ENCODE assay signal across 8 cellular contexts in the genomic region with DNA sequence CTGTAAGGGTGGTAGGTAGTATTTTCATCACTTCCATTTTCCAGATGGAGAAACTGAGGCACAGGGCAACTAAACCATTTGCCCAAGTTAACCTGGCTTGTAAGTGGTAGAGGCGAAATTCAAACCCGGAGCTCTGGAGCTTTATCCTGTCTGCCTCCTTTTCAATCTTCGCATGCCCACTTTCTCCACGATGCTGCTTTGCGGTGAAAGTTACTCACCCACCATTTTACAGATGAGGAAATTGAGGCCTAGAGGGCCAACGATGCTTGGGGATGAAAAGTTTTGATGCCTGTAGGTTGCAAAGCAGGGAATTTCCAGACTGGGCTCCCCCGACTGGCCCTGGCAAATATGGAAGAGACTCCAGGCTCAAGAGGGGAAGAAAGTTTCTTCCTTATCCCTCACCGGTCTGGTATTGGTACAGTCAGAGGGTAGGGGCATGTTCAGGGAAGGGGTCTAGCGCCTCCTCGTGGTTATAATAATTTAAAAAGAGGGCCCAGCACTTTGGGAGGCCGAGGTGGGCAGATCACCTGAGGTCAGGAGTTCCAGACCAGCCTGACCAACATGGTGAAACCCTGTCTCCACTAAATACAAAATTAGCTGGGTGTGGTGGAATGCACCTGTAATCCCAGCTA. TPM values are rescaled to one million over a fixed set of nuclear protein-coding genes. Genes with fewer than 3 reads are reported as not detected.
A peak's percentile ranks its signal among the peaks of the same experiment; 100 is the strongest.
DNase-seq lines count a peak whose midpoint lies in the region; ATAC-seq and TF ChIP-seq lines count a peak whose summit lies in the region.

No MANE protein-coding gene starts in this region.

- H3K27ac ChIP-seq in endodermal cell (ENCODE audit: low read depth, low read length): no peak overlapping the region
- no peak overlapping the region for H3K27ac ChIP-seq in gastrocnemius medialis

- H3K27me3 ChIP-seq in endodermal cell (ENCODE audit: control insufficient read depth, insufficient read depth, low read length, poor library complexity, severe bottlenecking) (no peaks in the 10 kb centered on the region), gastrocnemius medialis (peaks cover 34 to 37% (median 36%) of the 10 kb centered on the region in 3 donors)

- peak overlapping the region; percentile 57 for H3K27ac Mint-ChIP-seq in activated CD8-positive, alpha-beta memory T cell treated with anti-CD3 and anti-CD28 coated beads, Interleukin-2, amount 10 ng/mL, durations not matched to agents 7 days and 5 days
- no peak overlapping the region for H3K27ac Mint-ChIP-seq in endodermal cell

- in situ Hi-C loops in gastrocnemius medialis (cut with MboI; ENCODE audit: low sequenced_read_pairs in 4 of 4): no loop called here

- H3K4me3 Mint-ChIP-seq in activated CD8-positive, alpha-beta memory T cell treated with anti-CD3 and anti-CD28 coated beads, Interleukin-2, amount 10 ng/mL, durations not matched to agents 7 days and 5 days: no peak overlapping the region
- no peak overlapping the region for H3K4me3 Mint-ChIP-seq in endodermal cell

- WGBS in endodermal cell (ENCODE audit: insufficient coverage in 1 of 2, insufficient read length in 1 of 2), 2 experiments: 52 to 55% methylated on average over 11 of the region's 11 CpGs

- no peak for ATAC-seq in activated CD8-positive, alpha-beta memory T cell treated with anti-CD3 and anti-CD28 coated beads, Interleukin-2, amount 10 ng/mL, durations not matched to agents 7 days and 5 days
- ATAC-seq in gastrocnemius medialis (no peak), HG02588 (IDR thresholded peaks at IDR 0.05; ENCODE audit: unreplicated experiment) (no peak), HG02678 (IDR thresholded peaks at IDR 0.05; ENCODE audit: unreplicated experiment) (no peak)

- H3K4me1 Mint-ChIP-seq in activated CD8-positive, alpha-beta memory T cell treated with anti-CD3 and anti-CD28 coated beads, Interleukin-2, amount 10 ng/mL, durations not matched to agents 7 days and 5 days: peaks cover 44% of the 10 kb centered on the region
- H3K4me1 Mint-ChIP-seq in endodermal cell: peaks cover 12% of the 10 kb centered on the region

- TF ChIP-seq POLR2A in gastrocnemius medialis (IDR thresholded peaks at IDR 0.05): no peak

- H3K9ac ChIP-seq in endodermal cell (ENCODE audit: extremely low read depth, low read length, poor library complexity, severe bottlenecking): no peak overlapping the region

- intact Hi-C loops in gastrocnemius medialis (cut with DNase I; ENCODE audit: low total_unique reads): no loop called here

- CTCF ChIA-PET in activated CD8-positive, alpha-beta memory T cell treated with anti-CD3 and anti-CD28 coated beads, Interleukin-2, amount 10 ng/mL, durations not matched to agents 7 days and 5 days (lab: Charles Lee): interaction anchor here (0.7 to 4.4 kb wide), 8 partner anchors 10 to 551 kb away, joined by 3 to 23 read pairs (median 10); no protein-coding TSS in a partner anchor

- H3K36me3 ChIP-seq in endodermal cell (ENCODE audit: control insufficient read depth, insufficient read depth, low read length): no peaks in the 10 kb centered on the region
- no peaks in the 10 kb centered on the region for H3K36me3 ChIP-seq in gastrocnemius medialis

- H3K27me3 Mint-ChIP-seq in activated CD8-positive, alpha-beta memory T cell treated with anti-CD3 and anti-CD28 coated beads, Interleukin-2, amount 10 ng/mL, durations not matched to agents 7 days and 5 days: no peaks in the 10 kb centered on the region
- no peaks in the 10 kb centered on the region for H3K27me3 Mint-ChIP-seq in endodermal cell (ENCODE audit: insufficient read depth)

- TF ChIP-seq CTCF in endodermal cell (conservative IDR thresholded peaks at IDR 0.05) (peak; percentile 76), gastrocnemius medialis (IDR thresholded peaks at IDR 0.05 in 4 of 5, conservative IDR thresholded peaks at IDR 0.05 in 1 of 5) (peak; percentile 29 to 51 (median 41))

- H3K9me3 ChIP-seq in endodermal cell (ENCODE audit: control insufficient read depth, low read length) (no peaks in the 10 kb centered on the region), gastrocnemius medialis (no peaks in the 10 kb centered on the region)

- H3K9me3 Mint-ChIP-seq in activated CD8-positive, alpha-beta memory T cell treated with anti-CD3 and anti-CD28 coated beads, Interleukin-2, amount 10 ng/mL, durations not matched to agents 7 days and 5 days (ENCODE audit: low read depth): no peaks in the 10 kb centered on the region
- no peaks in the 10 kb centered on the region for H3K9me3 Mint-ChIP-seq in endodermal cell

- H3K4me1 ChIP-seq in endodermal cell (ENCODE audit: control insufficient read depth, insufficient read depth, low read length) (no peaks in the 10 kb centered on the region), gastrocnemius medialis (no peaks in the 10 kb centered on the region)

- peaks cover 6% of the 10 kb centered on the region for H3K36me3 Mint-ChIP-seq in activated CD8-positive, alpha-beta memory T cell treated with anti-CD3 and anti-CD28 coated beads, Interleukin-2, amount 10 ng/mL, durations not matched to agents 7 days and 5 days
- no peaks in the 10 kb centered on the region for H3K36me3 Mint-ChIP-seq in endodermal cell (ENCODE audit: low read depth)

- H3K4me3 ChIP-seq in endodermal cell (ENCODE audit: low read length): no peak overlapping the region
- no peak overlapping the region for H3K4me3 ChIP-seq in gastrocnemius medialis

- no peak for DNase-seq in activated CD8-positive, alpha-beta memory T cell treated with anti-CD3 and anti-CD28 coated beads, Interleukin-2, amount 10 ng/mL, durations not matched to agents 7 days and 5 days
- no peak for DNase-seq in activated CD8-positive, alpha-beta memory T cell treated with anti-CD3 and anti-CD28 coated beads, Interleukin-2, amount 50 U/mL, for 48 hours
- DNase-seq in NOMO-1 treated with DMSO at 0.1 percent for 48 hours (lab: John Stamatoyannopoulos, UW; ENCODE audit: unreplicated experiment) (peak; percentile 16), endodermal cell (peak; percentile 74), gastrocnemius medialis (no peak), hippocampal formation (lab: John Stamatoyannopoulos, UW) (no peak)

RNA-seq across cellular contexts. Expression of gene SH2D3A, which starts 1.9 kb away (rescaled TPM):
- 10 to 100 TPM; 13.8 to 22.3 TPM for total RNA-seq in activated CD8-positive, alpha-beta memory T cell treated with anti-CD3 and anti-CD28 coated beads, Interleukin-2, amount 10 ng/mL, durations not matched to agents 7 days and 5 days
- total RNA-seq in endodermal cell: 10 to 100 TPM; 10.7 to 16.4 TPM
- polyA plus RNA-seq in endodermal cell (2013, experiment 1 of 2): 1.0 TPM
- 1.1 TPM for polyA plus RNA-seq in endodermal cell (2013, experiment 2 of 2)
- not detected for total RNA-seq in gastrocnemius medialis

RNA-seq across cellular contexts. Expression of gene VAV1, which starts 3.4 kb away (rescaled TPM):
- total RNA-seq in activated CD8-positive, alpha-beta memory T cell treated with anti-CD3 and anti-CD28 coated beads, Interleukin-2, amount 10 ng/mL, durations not matched to agents 7 days and 5 days: 100 to 1,000 TPM in 1 of 2 experiments, 10 to 100 TPM in 1; 98.5 to 114 TPM
- not detected for total RNA-seq in endodermal cell
- not detected for polyA plus RNA-seq in endodermal cell (2013, experiment 1 of 2)
- polyA plus RNA-seq in endodermal cell (2013, experiment 2 of 2): not detected
- 1 to 10 TPM in 2 of 4 donors, under 1 TPM in 2; 0.63 to 1.8 (median 0.96) TPM for total RNA-seq in gastrocnemius medialis

RNA-seq across cellular contexts. Expression of gene TRIP10, which starts 29.6 kb away (rescaled TPM):
- total RNA-seq in activated CD8-positive, alpha-beta memory T cell treated with anti-CD3 and anti-CD28 coated beads, Interleukin-2, amount 10 ng/mL, durations not matched to agents 7 days and 5 days: 10 to 100 TPM; 13.7 to 22.2 TPM
- total RNA-seq in endodermal cell: 100 to 1,000 TPM; 111 to 116 TPM
- 61.0 TPM for polyA plus RNA-seq in endodermal cell (2013, experiment 1 of 2)
- polyA plus RNA-seq in endodermal cell (2013, experiment 2 of 2): 65.1 TPM
- total RNA-seq in gastrocnemius medialis: 100 to 1,000 TPM; 130 to 237 (median 178) TPM

RNA-seq across cellular contexts. Expression of gene GPR108, which starts 31.7 kb away (rescaled TPM):
- total RNA-seq in activated CD8-positive, alpha-beta memory T cell treated with anti-CD3 and anti-CD28 coated beads, Interleukin-2, amount 10 ng/mL, durations not matched to agents 7 days and 5 days: 100 to 1,000 TPM in 1 of 2 experiments, 10 to 100 TPM in 1; 77.2 to 100 TPM
- total RNA-seq in endodermal cell (10 to 100 TPM; 61.4 to 67.2 TPM), gastrocnemius medialis (10 to 100 TPM; 22.6 to 40.3 (median 32.3) TPM)
- 36.8 TPM for polyA plus RNA-seq in endodermal cell (2013, experiment 1 of 2)
- 36.6 TPM for polyA plus RNA-seq in endodermal cell (2013, experiment 2 of 2)

RNA-seq across cellular contexts. Expression of gene C3, which starts 48.7 kb away (rescaled TPM):
- total RNA-seq in activated CD8-positive, alpha-beta memory T cell treated with anti-CD3 and anti-CD28 coated beads, Interleukin-2, amount 10 ng/mL, durations not matched to agents 7 days and 5 days: 1 to 10 TPM in 1 of 2 experiments, under 1 TPM in 1; 0.67 to 1.0 TPM
- 10 to 100 TPM; 13.7 to 23.5 TPM for total RNA-seq in endodermal cell
- 1.6 TPM for polyA plus RNA-seq in endodermal cell (2013, experiment 1 of 2)
- polyA plus RNA-seq in endodermal cell (2013, experiment 2 of 2): 1.8 TPM
- 100 to 1,000 TPM in 1 of 4 donors, 10 to 100 TPM in 3; 25.9 to 121 (median 70.6) TPM for total RNA-seq in gastrocnemius medialis

Comparison
In these comparisons a context has a peak if more than half of its experiments do, and no peak if none do; other contexts are left out.
1. DNase-seq: peak in NOMO-1 treated with DMSO at 0.1 percent for 48 hours (single experiment) and endodermal cell (single experiment); none in activated CD8-positive, alpha-beta memory T cell treated with anti-CD3 and anti-CD28 coated beads, Interleukin-2, amount 10 ng/mL, durations not matched to agents 7 days and 5 days (single experiment), activated CD8-positive, alpha-beta memory T cell treated with anti-CD3 and anti-CD28 coated beads, Interleukin-2, amount 50 U/mL, for 48 hours (single experiment), gastrocnemius medialis (0 of 2) and hippocampal formation (0 of 2).
2. RNA of gene SH2D3A, which starts 1.9 kb away (total RNA-seq): 13.8 to 22.3 TPM in activated CD8-positive, alpha-beta memory T cell treated with anti-CD3 and anti-CD28 coated beads, Interleukin-2, amount 10 ng/mL, durations not matched to agents 7 days and 5 days and 10.7 to 16.4 TPM in endodermal cell; not detected in gastrocnemius medialis; every median in the first group is over 4 times any median in the second.
3. RNA of gene VAV1, which starts 3.4 kb away (total RNA-seq): 98.5 to 114 TPM in activated CD8-positive, alpha-beta memory T cell treated with anti-CD3 and anti-CD28 coated beads, Interleukin-2, amount 10 ng/mL, durations not matched to agents 7 days and 5 days; 0.63 to 1.8 TPM in gastrocnemius medialis and not detected in endodermal cell; every median in the first group is over 10 times any median in the second.
4. RNA of gene TRIP10, which starts 29.6 kb away (total RNA-seq): 130 to 237 TPM in gastrocnemius medialis and 111 to 116 TPM in endodermal cell; 13.7 to 22.2 TPM in activated CD8-positive, alpha-beta memory T cell treated with anti-CD3 and anti-CD28 coated beads, Interleukin-2, amount 10 ng/mL, durations not matched to agents 7 days and 5 days; every median in the first group is over 4 times any median in the second.